ENCODE assay signal across 9 cellular contexts in genomic region chr20:56247954-56248782, GRCh38. TPM values are rescaled to one million over a fixed set of nuclear protein-coding genes. Genes with fewer than 3 reads are reported as not detected.
A peak's percentile ranks its signal among the peaks of the same experiment; 100 is the strongest.
DNase-seq lines count a peak whose midpoint lies in the region; ATAC-seq and TF ChIP-seq lines count a peak whose summit lies in the region.
"Had no signal": no experiment of that assay in that cellular context is flagged by ENCODE, and none has a peak within 500 bp of the region (broad histone marks: within the 10 kb centered on the region; RNA-seq: fewer than 3 reads in every experiment).

MC3R (plus strand) TSS chr20:56248732; CDS start chr20:56248844, 112 bp downstream.

- H2BK120ac ChIP-seq in IMR-90 (ENCODE audit: low read depth, low read length): no peak within 1 kb of the TSS

- H4K5ac ChIP-seq in IMR-90 (ENCODE audit: low read depth, low read length): no peak within 1 kb of the TSS

- TF ChIP-seq RAD21 in IMR-90 (IDR thresholded peaks at IDR 0.05; ENCODE audit: low read length): peak; percentile 59

- no peak within 1 kb of the TSS for H2BK5ac ChIP-seq in IMR-90 (ENCODE audit: low read depth, low read length, poor library complexity, severe bottlenecking)

- no peaks in the 10 kb centered on the region for H3K9me1 ChIP-seq in IMR-90 (ENCODE audit: insufficient read depth, low read length)

- H3K9me3 ChIP-seq in CD4-positive, alpha-beta memory T cell (ENCODE audit: control insufficient read depth in 1 of 2, low read length in 2 of 2): no peaks in the 10 kb centered on the region
- peaks cover 4% of the 10 kb centered on the region; the same call in 1 of the 2 replicates for H3K9me3 ChIP-seq in IMR-90 (ENCODE audit: control insufficient read depth, insufficient read depth, low read length)

- intact Hi-C loops in CD4-positive, alpha-beta memory T cell (cut with micrococcal nuclease): no loop called here
- intact Hi-C loops in IMR-90 (cut with micrococcal nuclease): loop anchor here (5.0 kb wide), 2 partner anchors 99 to 329 kb away; no protein-coding TSS in a partner anchor

- H2AK5ac ChIP-seq in IMR-90 (ENCODE audit: low read depth, low read length): no peak within 1 kb of the TSS

- no peak for TF ChIP-seq POLR2A in IMR-90 (IDR thresholded peaks at IDR 0.05; ENCODE audit: low read depth, low read length)

- WGBS in IMR-90 (ENCODE audit: extremely low coverage in 2 of 2, insufficient read length in 1 of 2), 2 experiments: no CpG with 5 or more reads among the region's 9 CpGs

- no peak within 1 kb of the TSS for H4K8ac ChIP-seq in IMR-90 (ENCODE audit: low read depth in 2 of 2, low read length in 2 of 2)

- H3K79me1 ChIP-seq in IMR-90 (ENCODE audit: low read depth in 1 of 2, low read length in 2 of 2): no peaks in the 10 kb centered on the region

- in situ Hi-C loops in IMR-90 (cut with MboI; ENCODE audit: low sequenced_read_pairs): no loop called here

- H3K4ac ChIP-seq in IMR-90 (ENCODE audit: low read depth, low read length): no peak within 1 kb of the TSS

- POLR2A ChIA-PET in CD4-positive, alpha-beta memory T cell (lab: Charles Lee; ENCODE audit: partially characterized antibody): no interaction called here
- POLR2A ChIA-PET in IMR-90 (lab: Charles Lee; ENCODE audit: unreplicated experiment) (no interaction called here), RWPE1 (lab: Yijun Ruan, JAX; ENCODE audit: low non-redundant PET) (interaction anchor here (0.6 kb wide), 1 partner anchor 134 kb away, joined by 4 read pairs; no protein-coding TSS in a partner anchor)

- H3K36me3 ChIP-seq in CD4-positive, alpha-beta memory T cell (ENCODE audit: insufficient read depth, low read length): no peaks in the 10 kb centered on the region
- H3K36me3 ChIP-seq in IMR-90 (ENCODE audit: control insufficient read depth, insufficient read depth, low read length): no peaks in the 10 kb centered on the region

- no peak within 1 kb of the TSS for H3K18ac ChIP-seq in IMR-90 (ENCODE audit: low read depth, low read length)

- no TSS peak for BruUV-seq in IMR-90 (replicated peaks; lab: Mats Ljungman, UMichigan)

- H3K4me2 ChIP-seq in IMR-90 (ENCODE audit: low read depth, low read length): no peak within 1 kb of the TSS

- H2AK9ac ChIP-seq in IMR-90 (replicated peaks; ENCODE audit: low read depth, low read length, poor library complexity): no peak within 1 kb of the TSS

- TF ChIP-seq CTCF in IMR-90 (conservative IDR thresholded peaks at IDR 0.05; ENCODE audit: low read depth, low read length): peak; percentile 52
- peak; percentile 87 for TF ChIP-seq CTCF in RWPE1 (conservative IDR thresholded peaks at IDR 0.05; ENCODE audit: low read depth)

- H3K36me3 Mint-ChIP-seq in CD4-positive, alpha-beta memory T cell: no peaks in the 10 kb centered on the region

- H3K56ac ChIP-seq in IMR-90 (ENCODE audit: extremely low read depth, insufficient read depth, low read length): no peak within 1 kb of the TSS

- no peak within 1 kb of the TSS for H3K27ac ChIP-seq in CD4-positive, alpha-beta memory T cell (ENCODE audit: low read depth, low read length)
- H3K27ac ChIP-seq in IMR-90 (ENCODE audit: insufficient read depth, low read length) (no peak within 1 kb of the TSS), RWPE1 (no peak within 1 kb of the TSS)

- peak in 4 of 5 donors; percentile 3 to 20 (median 9) for DNase-seq in CD4-positive, alpha-beta memory T cell
- DNase-seq in IMR-90 (peak; percentile 30), RWPE1 (ENCODE audit: low spot score) (peak; percentile 75), anterior cingulate cortex (lab: John Stamatoyannopoulos, UW) (peak in 47 of 58 donors; percentile 1 to 67 (median 20)), iPS-NIHi7 (ENCODE audit: extremely low spot score) (peak; percentile 47)
- peak; percentile 29 for DNase-seq in stimulated activated CD4-positive, alpha-beta T cell treated with anti-CD3 and anti-CD28 coated beads, Interleukin-4, amount 100 ng/mL, for 24 hours

- peaks cover 28% of the 10 kb centered on the region in 2 donors for H3K27me3 Mint-ChIP-seq in CD4-positive, alpha-beta memory T cell

- ATAC-seq in GM18907 (IDR thresholded peaks at IDR 0.05; ENCODE audit: unreplicated experiment): peak; percentile 82
- ATAC-seq in IMR-90 (ENCODE audit: low read depth): peak; percentile 49
- no peak for ATAC-seq in HG02571 (IDR thresholded peaks at IDR 0.05; ENCODE audit: unreplicated experiment)

- no peak within 1 kb of the TSS for H3K14ac ChIP-seq in IMR-90 (replicated peaks; ENCODE audit: low read depth, low read length)

- no peak within 1 kb of the TSS for H3K23ac ChIP-seq in IMR-90 (ENCODE audit: low read depth, low read length)

- no peak within 1 kb of the TSS for H3K4me3 Mint-ChIP-seq in CD4-positive, alpha-beta memory T cell

- H4K20me1 ChIP-seq in IMR-90 (ENCODE audit: insufficient read depth, low read length): no peaks in the 10 kb centered on the region

- no peak within 1 kb of the TSS for H3K9ac ChIP-seq in IMR-90 (ENCODE audit: low read depth, low read length)

- no peaks in the 10 kb centered on the region for H3K4me1 ChIP-seq in CD4-positive, alpha-beta memory T cell (ENCODE audit: insufficient read depth, low read length)
- H3K4me1 ChIP-seq in IMR-90 (ENCODE audit: control insufficient read depth, insufficient read depth, low read length): no peaks in the 10 kb centered on the region

- CTCF ChIA-PET in CD4-positive, alpha-beta memory T cell (lab: Charles Lee; ENCODE audit: partially characterized antibody): interaction anchor here (0.6 to 0.7 kb wide), 2 partner anchors 9 to 1566 kb away, joined by 3 read pairs; no protein-coding TSS in a partner anchor
- CTCF ChIA-PET in IMR-90 (lab: Yijun Ruan, JAX): interaction anchor here (1.0 kb wide), 1 partner anchor 96 kb away, joined by 6 read pairs; no protein-coding TSS in a partner anchor
- CTCF ChIA-PET in RWPE1 (lab: Yijun Ruan, JAX): interaction anchor here (0.6 to 2.1 kb wide), 21 partner anchors 9 to 1632 kb away, joined by 3 to 13 read pairs (median 4); no protein-coding TSS in a partner anchor

- dilution Hi-C loops in IMR-90 (cut with HindIII; ENCODE audit: low sequenced_read_pairs, unreplicated experiment): no loop called here

- no peak within 1 kb of the TSS for H2BK15ac ChIP-seq in IMR-90 (ENCODE audit: low read depth, low read length)

- H3K27ac Mint-ChIP-seq in CD4-positive, alpha-beta memory T cell: peak within 1 kb of the TSS in 1 of 7 donors; percentile 33

- H4K91ac ChIP-seq in IMR-90 (ENCODE audit: insufficient read depth, low read depth, low read length): no peak within 1 kb of the TSS

- no peak within 1 kb of the TSS for H2BK20ac ChIP-seq in IMR-90 (ENCODE audit: low read depth, low read length)

- H3K27me3 ChIP-seq in CD4-positive, alpha-beta memory T cell (ENCODE audit: insufficient read depth, low read length): no peaks in the 10 kb centered on the region
- no peaks in the 10 kb centered on the region for H3K27me3 ChIP-seq in IMR-90 (ENCODE audit: control insufficient read depth, insufficient read depth, low read length)

- no peak within 1 kb of the TSS for H2AFZ ChIP-seq in IMR-90 (replicated peaks; ENCODE audit: low read length, poor library complexity)

- H3K4me3 ChIP-seq in CD4-positive, alpha-beta memory T cell (ENCODE audit: low read length in 2 of 2): no peak within 1 kb of the TSS
- H3K4me3 ChIP-seq in IMR-90 (ENCODE audit: insufficient read depth, low read depth, low read length): no peak within 1 kb of the TSS

- no peaks in the 10 kb centered on the region for H3K4me1 Mint-ChIP-seq in CD4-positive, alpha-beta memory T cell

- H3K9me3 Mint-ChIP-seq in CD4-positive, alpha-beta memory T cell: peaks cover 0 to 1% (median 0%) of the 10 kb centered on the region in 8 donors

TF ChIP-seq in IMR-90, 13 proteins besides CTCF, POLR2A, EP300 and RAD21:
- TF ChIP-seq ELK1 (IDR thresholded peaks at IDR 0.05; ENCODE audit: borderline replicate concordance, low read depth, low read length) (no peak), MXI1 (IDR thresholded peaks at IDR 0.05; ENCODE audit: borderline replicate concordance, low read depth, low read length) (no peak), FOS (IDR thresholded peaks at IDR 0.05; ENCODE audit: low read depth, low read length) (no peak), CHD1 (IDR thresholded peaks at IDR 0.05; ENCODE audit: low read depth, low read length) (no peak), SMC3 (IDR thresholded peaks at IDR 0.05; ENCODE audit: low read depth, low read length) (peak; percentile 39; the same call in 1 of the 2 replicates)
- TF ChIP-seq, protein P1, sequence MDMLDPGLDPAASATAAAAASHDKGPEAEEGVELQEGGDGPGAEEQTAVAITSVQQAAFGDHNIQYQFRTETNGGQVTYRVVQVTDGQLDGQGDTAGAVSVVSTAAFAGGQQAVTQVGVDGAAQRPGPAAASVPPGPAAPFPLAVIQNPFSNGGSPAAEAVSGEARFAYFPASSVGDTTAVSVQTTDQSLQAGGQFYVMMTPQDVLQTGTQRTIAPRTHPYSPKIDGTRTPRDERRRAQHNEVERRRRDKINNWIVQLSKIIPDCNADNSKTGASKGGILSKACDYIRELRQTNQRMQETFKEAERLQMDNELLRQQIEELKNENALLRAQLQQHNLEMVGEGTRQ (IDR thresholded peaks at IDR 0.05; ENCODE audit: low read depth, low read length): no peak
TF ChIP-seq in IMR-90: peak in this region for 1.

RNA-seq across cellular contexts. Expression of gene MC3R, which starts in this region (rescaled TPM):
- total RNA-seq in CD4-positive, alpha-beta memory T cell: not detected
- polyA plus RNA-seq in CD4-positive, alpha-beta memory T cell: not detected
- not detected in 2 replicates for total RNA-seq in IMR-90 (2012; rRNA removed)
- polyA plus RNA-seq in IMR-90 (2012; rRNA removed): not detected in 2 replicates
- not detected in 2 replicates for polyA plus RNA-seq in IMR-90 (2012; cell fraction: cytosol; rRNA removed)
- polyA plus RNA-seq in IMR-90 (2012; cell fraction: nucleus; rRNA removed; ENCODE audit: low replicate concordance): not detected in 2 replicates
- total RNA-seq: LHCN-M2 had no signal

Comparison
In these comparisons a context has a peak if more than half of its experiments do, and no peak if none do; other contexts are left out.
1. Peak in DNase-seq in CD4-positive, alpha-beta memory T cell; RNA of the gene not detected or under 1 TPM.
2. Peak in DNase-seq and ATAC-seq in IMR-90; RNA of the gene not detected or under 1 TPM.
3. DNase-seq: peak in every context shown above with its lines; median percentile 75 in RWPE1; 47 in iPS-NIHi7; 30 in IMR-90; 29 in stimulated activated CD4-positive, alpha-beta T cell treated with anti-CD3 and anti-CD28 coated beads, Interleukin-4, amount 100 ng/mL, for 24 hours; 20 in anterior cingulate cortex; 9 in CD4-positive, alpha-beta memory T cell.